Comparison of ENCODE assay signal across 25 cellular contexts in genomic region chr2:137776697-137777096, GRCh38.
"Had no signal": no experiment of that assay in that cellular context is flagged by ENCODE, and none has a peak within 500 bp of the region (broad histone marks: within the 10 kb centered on the region; RNA-seq: fewer than 3 reads in every experiment).

No MANE protein-coding gene starts in this region.

- H3K9me3 Mint-ChIP-seq: activated B cell treated with CpG ODN at 0.5 μM for 24 hours; activated CD4-positive, alpha-beta T cell treated with anti-CD3 and anti-CD28 coated beads, Interleukin-2, amount 10 ng/mL, durations not matched to agents 24 days and 14 days; activated naive CD4-positive, alpha-beta T cell treated with anti-CD3 and anti-CD28 coated beads, Interleukin-2, amount 50 U/mL, for 24 hours; activated T-cell treated with anti-CD3 and anti-CD28 coated beads, Interleukin-2, amount 50 U/mL, for 24 hours; activated T-helper 1 cell treated with anti-CD3 and anti-CD28 coated beads, Interleukin-12 subunit alpha, Interleukin-12 subunit beta, Interleukin-2, Interleukin-4 antibody, amounts not matched to agents 30 ng/mL and 10 ng/mL and 1 ng/mL, durations not matched to agents 14 hours and 24 hours and 36 hours had no signal

- H3K27me3 Mint-ChIP-seq: activated B cell treated with CpG ODN at 0.5 μM for 24 hours; activated CD4-positive, alpha-beta T cell treated with anti-CD3 and anti-CD28 coated beads, Interleukin-2, amount 10 ng/mL, durations not matched to agents 24 days and 14 days; activated CD8-positive, alpha-beta memory T cell treated with anti-CD3 and anti-CD28 coated beads, Interleukin-2, amount 10 ng/mL, durations not matched to agents 7 days and 5 days; activated T-cell treated with anti-CD3 and anti-CD28 coated beads, Interleukin-2, amount 50 U/mL, for 24 hours; T-helper 17 cell had no signal

- ATAC-seq: activated CD8-positive, alpha-beta memory T cell treated with anti-CD3 and anti-CD28 coated beads, Interleukin-2, amount 10 ng/mL, durations not matched to agents 7 days and 5 days; PC-3; T-helper 17 cell had no signal

- H3K36me3 Mint-ChIP-seq: activated CD8-positive, alpha-beta memory T cell treated with anti-CD3 and anti-CD28 coated beads, Interleukin-2, amount 10 ng/mL, durations not matched to agents 7 days and 5 days; activated naive CD4-positive, alpha-beta T cell treated with anti-CD3 and anti-CD28 coated beads, Interleukin-2, amount 50 U/mL, for 24 hours had no signal

- H3K4me3 Mint-ChIP-seq: activated B cell treated with CpG ODN at 0.5 μM for 24 hours; activated CD4-positive, alpha-beta T cell treated with anti-CD3 and anti-CD28 coated beads, Interleukin-2, amount 10 ng/mL, durations not matched to agents 24 days and 14 days; activated CD8-positive, alpha-beta memory T cell treated with anti-CD3 and anti-CD28 coated beads, Interleukin-2, amount 10 ng/mL, durations not matched to agents 7 days and 5 days; activated naive CD4-positive, alpha-beta T cell treated with anti-CD3 and anti-CD28 coated beads, Interleukin-2, amount 50 U/mL, for 24 hours; activated T-cell treated with anti-CD3 and anti-CD28 coated beads, Interleukin-2, amount 50 U/mL, for 24 hours; activated T-helper 1 cell treated with anti-CD3 and anti-CD28 coated beads, Interleukin-12 subunit alpha, Interleukin-12 subunit beta, Interleukin-2, Interleukin-4 antibody, amounts not matched to agents 30 ng/mL and 10 ng/mL and 1 ng/mL, durations not matched to agents 14 hours and 24 hours and 36 hours; T-helper 17 cell had no signal

- DNase-seq: activated B cell treated with CpG ODN at 0.5 μM for 24 hours; activated CD4-positive, alpha-beta T cell treated with anti-CD3 and anti-CD28 coated beads for 1 hour; activated CD4-positive, alpha-beta T cell treated with anti-CD3 and anti-CD28 coated beads, Interleukin-2, amount 10 ng/mL, durations not matched to agents 24 days and 14 days; activated CD4-positive, alpha-beta T cell treated with anti-CD3 and anti-CD28 coated beads, Interleukin-2, amount 50 U/mL, for 48 hours; activated CD8-positive, alpha-beta memory T cell treated with anti-CD3 and anti-CD28 coated beads, Interleukin-2, amount 10 ng/mL, durations not matched to agents 7 days and 5 days; activated effector memory CD4-positive, alpha-beta T cell treated with Interleukin-2 at 50 U/mL for 16 hours; activated naive CD4-positive, alpha-beta T cell; activated T-cell treated with anti-CD3 and anti-CD28 coated beads, Interleukin-2, amount 50 U/mL, for 24 hours; aorta; central memory CD4-positive, alpha-beta T cell; MG63; MV-4-11; NCI-H1092 treated with DMSO at 0.1 percent for 48 hours; NCI-H1417 treated with DMSO at 0.1 percent for 48 hours; NCI-H1694; NCI-H2029; NCI-H345; NCI-H510A; NCI-H526 treated with DMSO at 0.1 percent for 48 hours; PC-3; SHP77; T-helper 17 cell; T-helper 9 cell had no signal

- H3K4me1 Mint-ChIP-seq: activated B cell treated with CpG ODN at 0.5 μM for 24 hours; activated CD4-positive, alpha-beta T cell treated with anti-CD3 and anti-CD28 coated beads, Interleukin-2, amount 10 ng/mL, durations not matched to agents 24 days and 14 days; activated CD8-positive, alpha-beta memory T cell treated with anti-CD3 and anti-CD28 coated beads, Interleukin-2, amount 10 ng/mL, durations not matched to agents 7 days and 5 days; activated naive CD4-positive, alpha-beta T cell treated with anti-CD3 and anti-CD28 coated beads, Interleukin-2, amount 50 U/mL, for 24 hours; T-helper 17 cell had no signal

- H3K27ac Mint-ChIP-seq: activated B cell treated with CpG ODN at 0.5 μM for 24 hours; activated CD4-positive, alpha-beta T cell treated with anti-CD3 and anti-CD28 coated beads, Interleukin-2, amount 10 ng/mL, durations not matched to agents 24 days and 14 days; activated CD8-positive, alpha-beta memory T cell treated with anti-CD3 and anti-CD28 coated beads, Interleukin-2, amount 10 ng/mL, durations not matched to agents 7 days and 5 days; activated naive CD4-positive, alpha-beta T cell treated with anti-CD3 and anti-CD28 coated beads, Interleukin-2, amount 50 U/mL, for 24 hours; activated T-cell treated with anti-CD3 and anti-CD28 coated beads, Interleukin-2, amount 50 U/mL, for 24 hours; activated T-helper 1 cell treated with anti-CD3 and anti-CD28 coated beads, Interleukin-12 subunit alpha, Interleukin-12 subunit beta, Interleukin-2, Interleukin-4 antibody, amounts not matched to agents 30 ng/mL and 10 ng/mL and 1 ng/mL, durations not matched to agents 14 hours and 24 hours and 36 hours; T-helper 17 cell had no signal
